In the genomic region with DNA sequence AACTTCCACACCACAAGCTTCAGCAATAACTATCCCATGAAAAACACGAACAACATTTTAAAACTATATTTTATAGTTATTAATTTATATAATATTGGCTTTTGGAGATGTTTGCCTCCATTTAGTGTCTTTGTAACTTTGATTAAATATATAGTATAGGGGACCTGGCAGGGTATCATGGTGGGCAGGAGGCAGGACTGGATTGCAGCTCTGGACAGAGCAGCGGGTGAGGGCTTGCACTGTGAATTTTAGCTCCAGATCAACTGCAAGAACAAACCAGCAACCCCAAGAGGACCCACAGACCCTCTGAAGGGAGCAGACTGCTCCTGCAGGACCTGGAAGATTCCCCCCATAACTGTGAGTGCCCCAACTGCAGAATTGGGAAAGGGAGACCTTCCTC, we compare ENCODE assay signal across 23 cellular contexts.
DNase-seq lines count a peak whose midpoint lies in the region; ATAC-seq, FAIRE-seq and TF ChIP-seq lines count a peak whose summit lies in the region.
"Had no signal": no experiment of that assay in that cellular context is flagged by ENCODE, and none has a peak within 500 bp of the region (broad histone marks: within the 10 kb centered on the region; RNA-seq: fewer than 3 reads in every experiment).

No MANE protein-coding gene starts in this region.

- peak overlapping the region in 1 of 2 donors; percentile 76 for H3K9ac ChIP-seq in liver (ENCODE audit: low read depth in 1 of 2, low read length in 2 of 2)
- no peak overlapping the region for H3K9ac ChIP-seq in HepG2 (ENCODE audit: insufficient read depth, low read depth, low read length)
- H3K9ac ChIP-seq in neuronal stem cell (ENCODE audit: low read depth, low read length, poor library complexity) = no peak overlapping the region
- H3K9ac ChIP-seq: BLaER1 treated with 17β-estradiol and CSF1 and Interleukin-3, amounts not matched to agents 10 nM and 100 nM had no signal

- H3K4me3 ChIP-seq in liver (ENCODE audit: low read depth in 1 of 3, low read length in 3 of 3) (peak overlapping the region in 2 of 3 donors; percentile 34 to 41), HepG2 (replicated peaks in 1 of 3; ENCODE audit: insufficient read depth in 1 of 3, low read depth in 2 of 3, low read length in 3 of 3) (no peak overlapping the region), neuronal stem cell (ENCODE audit: low read length in 2 of 2) (no peak overlapping the region)
- H3K4me3 ChIP-seq: A549; BLaER1 treated with 17β-estradiol and CSF1 and Interleukin-3, amounts not matched to agents 10 nM and 100 nM had no signal

- H3K27me3 ChIP-seq in liver (ENCODE audit: control insufficient read depth in 4 of 4, insufficient read depth in 4 of 4, low read length in 3 of 4) (no peaks in the 10 kb centered on the region), HepG2 (ENCODE audit: control insufficient read depth in 1 of 2, insufficient read depth in 2 of 2, low read length in 2 of 2) (no peaks in the 10 kb centered on the region), neuronal stem cell (ENCODE audit: control insufficient read depth in 3 of 3, insufficient read depth in 3 of 3, low read depth in 1 of 3, low read length in 3 of 3) (no peaks in the 10 kb centered on the region)
- H3K27me3 ChIP-seq: BE2C; BLaER1 treated with 17β-estradiol and CSF1 and Interleukin-3, amounts not matched to agents 10 nM and 100 nM had no signal

- TF ChIP-seq RAD21 in liver (IDR thresholded peaks at IDR 0.05) (no peak), HepG2 (CRISPR knock-in tag; IDR thresholded peaks at IDR 0.05) (no peak)

- in situ Hi-C loops in HepG2 (cut with HindIII; ENCODE audit: extremely low pct_ligation_motif_present, low pct_unique_long_range_greater_than_20kb) = no loop called here

- H2AFZ ChIP-seq in HepG2 (ENCODE audit: low read length) (no peak overlapping the region), neuronal stem cell (ENCODE audit: low read length) (peak overlapping the region; percentile 28)

- ATAC-seq in HepG2 (no peak), left lobe of liver (peak; percentile 53), HG03354 (IDR thresholded peaks at IDR 0.05; ENCODE audit: poor library complexity, severe bottlenecking, unreplicated experiment) (no peak), HG03139 (IDR thresholded peaks at IDR 0.05; ENCODE audit: unreplicated experiment) (no peak)
- ATAC-seq: A549 had no signal

- H3K79me2 ChIP-seq in HepG2 (ENCODE audit: insufficient read depth, low read length) = no peaks in the 10 kb centered on the region

- FAIRE-seq in HepG2 (lab: Jason Lieb, UNC) = no peak
- FAIRE-seq: A549, GM12891, GM18507, H1 had no signal

- no peak for TF ChIP-seq POLR2A in HepG2 (IDR thresholded peaks at IDR 0.05; ENCODE audit: insufficient read depth in 1 of 2, low read depth in 2 of 2, low read length in 2 of 2)

- H3K14ac ChIP-seq in neuronal stem cell (ENCODE audit: low read length) = no peak overlapping the region

- H3K36me3 ChIP-seq in liver (ENCODE audit: control insufficient read depth in 4 of 4, insufficient read depth in 3 of 4, low read depth in 1 of 4, low read length in 3 of 4) = no peaks in the 10 kb centered on the region
- no peaks in the 10 kb centered on the region for H3K36me3 ChIP-seq in HepG2 (replicated peaks in 1 of 2; ENCODE audit: control insufficient read depth in 1 of 2, insufficient read depth in 2 of 2, low read length in 2 of 2)
- no peaks in the 10 kb centered on the region for H3K36me3 ChIP-seq in neuronal stem cell (replicated peaks in 1 of 2; ENCODE audit: control insufficient read depth in 2 of 2, insufficient read depth in 2 of 2, low read length in 2 of 2)
- H3K36me3 ChIP-seq: BE2C; BLaER1 treated with 17β-estradiol and CSF1 and Interleukin-3, amounts not matched to agents 10 nM and 100 nM had no signal

- no peak overlapping the region for H3K23ac ChIP-seq in neuronal stem cell (ENCODE audit: low read depth, low read length, poor library complexity)

- no peak overlapping the region for H3K4me2 ChIP-seq in HepG2 (ENCODE audit: low read depth, low read length)
- no peak overlapping the region for H3K4me2 ChIP-seq in neuronal stem cell (ENCODE audit: insufficient read depth, low read length, poor library complexity, severe bottlenecking)
- H3K4me2 ChIP-seq: A549; BLaER1 treated with 17β-estradiol and CSF1 and Interleukin-3, amounts not matched to agents 10 nM and 100 nM had no signal

- intact Hi-C loops in HepG2 (cut with micrococcal nuclease; ENCODE audit: unreplicated experiment) = no loop called here

- H4K91ac ChIP-seq in neuronal stem cell (ENCODE audit: low read depth, low read length, poor library complexity) = no peak overlapping the region

- DNase-seq in HepG2 (ENCODE audit: low spot score) = no peak
- DNase-seq in left lobe of liver (ENCODE audit: low spot score) = no peak
- DNase-seq in neuronal stem cell (ENCODE audit: low spot score) = no peak
- DNase-seq in NCI-H187 (lab: John Stamatoyannopoulos, UW) = no peak
- DNase-seq: 8988T; ACHN; AML-193; BE2C; CD4-positive, alpha-beta T cell; CD8-positive, alpha-beta memory T cell; DMS53; DMS79 treated with DMSO at 0.1 percent for 48 hours; GF-D8; H7; HCEC 1CT had no signal

- H4K8ac ChIP-seq in neuronal stem cell (ENCODE audit: low read depth, low read length) = no peak overlapping the region

- H2BK5ac ChIP-seq in neuronal stem cell (ENCODE audit: low read length) = no peak overlapping the region

- 79% methylated on average over 2 of the region's 2 CpGs for WGBS in liver
- WGBS in HepG2 (ENCODE audit: low lambda C conversion rate) = under 1% methylated on average over 2 of the region's 2 CpGs
- no CpG with 5 or more reads among the region's 2 CpGs for WGBS in neuronal stem cell (ENCODE audit: extremely low coverage in 2 of 2, insufficient read length in 2 of 2, insufficient replicate concordance in 1 of 2), 2 donors

- H3K18ac ChIP-seq in neuronal stem cell (ENCODE audit: low read length) = no peak overlapping the region

- H2BK12ac ChIP-seq in neuronal stem cell (ENCODE audit: low read length) = no peak overlapping the region

- H3K27ac ChIP-seq in liver (ENCODE audit: low read depth in 1 of 2, low read length in 2 of 2) (no peak overlapping the region), HepG2 (ENCODE audit: extremely low read length, insufficient read depth, low read length) (no peak overlapping the region), neuronal stem cell (replicated peaks; ENCODE audit: low read length) (no peak overlapping the region)
- H3K27ac ChIP-seq: A549; BLaER1 treated with 17β-estradiol and CSF1 and Interleukin-3, amounts not matched to agents 10 nM and 100 nM had no signal

- POLR2A ChIA-PET in HepG2 (lab: Yijun Ruan, JAX) = no interaction called here

- no peaks in the 10 kb centered on the region for H3K79me1 ChIP-seq in neuronal stem cell (ENCODE audit: low read depth, low read length)

- no peak overlapping the region for H2BK15ac ChIP-seq in neuronal stem cell (ENCODE audit: low read length)

- no peaks in the 10 kb centered on the region for H4K20me1 ChIP-seq in HepG2 (ENCODE audit: insufficient read depth, low read length)
- H4K20me1 ChIP-seq: BLaER1 treated with 17β-estradiol and CSF1 and Interleukin-3, amounts not matched to agents 10 nM and 100 nM had no signal

- CTCF ChIA-PET in HepG2 (lab: Yijun Ruan, JAX; ENCODE audit: low intra/inter-chr PET ratio, low total read pairs) = no interaction called here

- BruUV-seq in HepG2 (replicated peaks; lab: Mats Ljungman, UMichigan) = no TSS peak

- H3K4me1 ChIP-seq in liver (ENCODE audit: control insufficient read depth in 4 of 4, insufficient read depth in 4 of 4, low read length in 3 of 4) (peaks cover 0 to 3% (median 0%) of the 10 kb centered on the region in 4 donors), HepG2 (ENCODE audit: insufficient read depth, low read length) (no peaks in the 10 kb centered on the region), neuronal stem cell (ENCODE audit: control insufficient read depth in 2 of 2, insufficient read depth in 1 of 2, low read depth in 1 of 2, low read length in 2 of 2) (peaks cover 0 to 1% of the 10 kb centered on the region in 2 donors)
- H3K4me1 ChIP-seq: A549; BE2C; BLaER1 treated with 17β-estradiol and CSF1 and Interleukin-3, amounts not matched to agents 10 nM and 100 nM had no signal

- H3K9me3 ChIP-seq in liver (ENCODE audit: control insufficient read depth in 4 of 4, low read length in 3 of 4) (peaks cover 0 to 1% (median 0%) of the 10 kb centered on the region in 4 donors), HepG2 (ENCODE audit: low read length) (peaks cover 90% of the 10 kb centered on the region), neuronal stem cell (replicated peaks in 1 of 2; ENCODE audit: control insufficient read depth in 2 of 2, insufficient read depth in 1 of 2, low read depth in 1 of 2, low read length in 2 of 2) (no peaks in the 10 kb centered on the region)
- H3K9me3 ChIP-seq: BE2C had no signal

- TF ChIP-seq CTCF in liver (IDR thresholded peaks at IDR 0.05; ENCODE audit: low read depth, low read length, missing input control) = no peak
- no peak for TF ChIP-seq CTCF in HepG2 (CRISPR knock-in tag; IDR thresholded peaks at IDR 0.05)

- H3K4ac ChIP-seq in neuronal stem cell (ENCODE audit: low read length) = no peak overlapping the region

- no peak overlapping the region for H2BK120ac ChIP-seq in neuronal stem cell (ENCODE audit: low read depth, low read length)

- TF ChIP-seq EP300 in HepG2 (IDR thresholded peaks at IDR 0.05; ENCODE audit: low read depth in 2 of 2, low read length in 2 of 2) (no peak), HepG2 (CRISPR knock-in tag; IDR thresholded peaks at IDR 0.05; ENCODE audit: borderline replicate concordance) (no peak)

- no peak overlapping the region for H2AK5ac ChIP-seq in neuronal stem cell (ENCODE audit: low read depth, low read length)

TF ChIP-seq in HepG2, 621 proteins besides CTCF, POLR2A, EP300 and RAD21 (continues in another document):
- TF ChIP-seq NRL (CRISPR knock-in tag; IDR thresholded peaks at IDR 0.05; ENCODE audit: borderline replicate concordance) (no peak), FOSL1 (CRISPR knock-in tag; IDR thresholded peaks at IDR 0.05; ENCODE audit: borderline replicate concordance) (no peak), ZNF260 (CRISPR knock-in tag; IDR thresholded peaks at IDR 0.05; ENCODE audit: borderline replicate concordance, low read depth) (no peak)
- TF ChIP-seq, protein P1, sequence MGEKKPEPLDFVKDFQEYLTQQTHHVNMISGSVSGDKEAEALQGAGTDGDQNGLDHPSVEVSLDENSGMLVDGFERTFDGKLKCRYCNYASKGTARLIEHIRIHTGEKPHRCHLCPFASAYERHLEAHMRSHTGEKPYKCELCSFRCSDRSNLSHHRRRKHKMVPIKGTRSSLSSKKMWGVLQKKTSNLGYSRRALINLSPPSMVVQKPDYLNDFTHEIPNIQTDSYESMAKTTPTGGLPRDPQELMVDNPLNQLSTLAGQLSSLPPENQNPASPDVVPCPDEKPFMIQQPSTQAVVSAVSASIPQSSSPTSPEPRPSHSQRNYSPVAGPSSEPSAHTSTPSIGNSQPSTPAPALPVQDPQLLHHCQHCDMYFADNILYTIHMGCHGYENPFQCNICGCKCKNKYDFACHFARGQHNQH (CRISPR knock-in tag; IDR thresholded peaks at IDR 0.05) = no peak

Comparison
In these comparisons a context has a peak if more than half of its experiments do, and no peak if none do; other contexts are left out.
1. H3K4me3 ChIP-seq: peak in liver (2 of 3); none in HepG2 (0 of 3) and neuronal stem cell (0 of 2).